8 cellular contexts compared by ENCODE assay signal in genomic region chr3:58167431-58168351, GRCh38. TPM values are rescaled to one million over a fixed set of nuclear protein-coding genes. Genes with fewer than 3 reads are reported as not detected.
DNase-seq lines count a peak whose midpoint lies in the region; ATAC-seq lines count a peak whose summit lies in the region.

No MANE protein-coding gene starts in this region.

- no peaks in the 10 kb centered on the region for H3K79me1 ChIP-seq in mesendoderm (ENCODE audit: low read length)

- H2AK5ac ChIP-seq in mesendoderm (ENCODE audit: low read length), result no peak overlapping the region

- H3K56ac ChIP-seq in mesendoderm (ENCODE audit: low read length), result no peak overlapping the region

- no peaks in the 10 kb centered on the region for H3K27me3 ChIP-seq in mesendoderm (ENCODE audit: insufficient read depth, low read length, poor library complexity)

- no peak overlapping the region for H3K4me3 ChIP-seq in mesendoderm (ENCODE audit: low read length)

- H3K27ac ChIP-seq in mesendoderm (ENCODE audit: low read depth, low read length), result no peak overlapping the region

- H3K4me1 ChIP-seq in mesendoderm (ENCODE audit: control insufficient read depth, low read depth, low read length), result peaks cover 4% of the 10 kb centered on the region

- ATAC-seq in GM18868 (IDR thresholded peaks at IDR 0.05; ENCODE audit: unreplicated experiment), result peak; percentile 80
- no peak for ATAC-seq in GM18873 (IDR thresholded peaks at IDR 0.05; ENCODE audit: low FRiP score, unreplicated experiment)

- H2BK5ac ChIP-seq in mesendoderm (ENCODE audit: low read length), result no peak overlapping the region

- peak; percentile 89 for DNase-seq in AG08395 (ENCODE audit: low spot score)
- DNase-seq in Kasumi-1 (lab: John Stamatoyannopoulos, UW), result peak; percentile 59 to 66
- peak; percentile 50 for DNase-seq in activated CD4-positive, alpha-beta T cell treated with anti-CD3 and anti-CD28 coated beads, Interleukin-2, amount 50 U/mL, for 1 hour
- DNase-seq in effector CD4-positive, alpha-beta T cell, result peak; percentile 42
- peak; percentile 76 for DNase-seq in mesendoderm
- peak; percentile 2 to 13 for DNase-seq in stimulated activated CD8-positive, alpha-beta memory T cell treated with anti-CD3 and anti-CD28 coated beads, Interleukin-7, amount 100 ng/mL, for 1 hour (ENCODE audit: low read depth in 2 of 2)

- H3K79me2 ChIP-seq in mesendoderm (ENCODE audit: control insufficient read depth, insufficient read depth, low read length), result no peaks in the 10 kb centered on the region

- H3K9ac ChIP-seq in mesendoderm (ENCODE audit: low read length), result no peak overlapping the region

- H3K23ac ChIP-seq in mesendoderm (ENCODE audit: low read length), result no peak overlapping the region

- no peak overlapping the region for H2BK120ac ChIP-seq in mesendoderm (ENCODE audit: low read depth, low read length)

- H2BK15ac ChIP-seq in mesendoderm (replicated peaks; ENCODE audit: low read depth), result no peak overlapping the region

- WGBS in mesendoderm (ENCODE audit: extremely low coverage, insufficient coverage, low lambda C conversion rate), result no CpG with 5 or more reads among the region's 16 CpGs

- H3K36me3 ChIP-seq in mesendoderm (ENCODE audit: control insufficient read depth, insufficient read depth, low read length), result peaks cover 7% of the 10 kb centered on the region

- no peak overlapping the region for H4K5ac ChIP-seq in mesendoderm (ENCODE audit: low read length)

- H4K8ac ChIP-seq in mesendoderm (ENCODE audit: low read depth, low read length), result no peak overlapping the region

- H3K4ac ChIP-seq in mesendoderm (ENCODE audit: low read depth, low read length), result no peak overlapping the region

- H3K4me2 ChIP-seq in mesendoderm (ENCODE audit: low read length), result no peak overlapping the region

- no peak overlapping the region for H3K18ac ChIP-seq in mesendoderm (ENCODE audit: low read length)

RNA-seq across cellular contexts. Expression of gene DNASE1L3, which starts 43.1 kb away (rescaled TPM):
- not detected for polyA plus RNA-seq in mesendoderm (2013, experiment 1 of 2)
- not detected for polyA plus RNA-seq in mesendoderm (2013, experiment 2 of 2)

Comparison
In these comparisons a context has a peak if more than half of its experiments do, and no peak if none do; other contexts are left out.
1. DNase-seq: peak in every context shown above with its lines; median percentile 89 in AG08395; 76 in mesendoderm; 62 in Kasumi-1; 50 in activated CD4-positive, alpha-beta T cell treated with anti-CD3 and anti-CD28 coated beads, Interleukin-2, amount 50 U/mL, for 1 hour; 42 in effector CD4-positive, alpha-beta T cell; 8 in stimulated activated CD8-positive, alpha-beta memory T cell treated with anti-CD3 and anti-CD28 coated beads, Interleukin-7, amount 100 ng/mL, for 1 hour.